In genomic region chr6:33426590-33427563, GRCh38 we compare ENCODE assay signal across 8 cellular contexts.
DNase-seq lines count a peak whose midpoint lies in the region; ATAC-seq and TF ChIP-seq lines count a peak whose summit lies in the region.

No MANE protein-coding gene starts in this region.

- peak; percentile 69 for DNase-seq in GM13977 (ENCODE audit: low spot score)
- peak; percentile 46 for DNase-seq in effector CD4-positive, alpha-beta T cell
- no peak for DNase-seq in nephron progenitor cell
- no peak for DNase-seq in NCI-H1694 treated with DMSO at 0.1 percent for 48 hours (lab: John Stamatoyannopoulos, UW)
- DNase-seq in islet precursor cell, result no peak

- no peaks in the 10 kb centered on the region for H3K9me3 Mint-ChIP-seq in nephron progenitor cell

- H3K4me1 Mint-ChIP-seq in nephron progenitor cell, result peaks cover 90% of the 10 kb centered on the region

- TF ChIP-seq CTCF in GM13977 (IDR thresholded peaks at IDR 0.05; ENCODE audit: extremely low read depth, insufficient read depth, missing control alignments), result no peak
- TF ChIP-seq CTCF in nephron progenitor cell (IDR thresholded peaks at IDR 0.05), result no peak

- no peaks in the 10 kb centered on the region for H3K27me3 Mint-ChIP-seq in nephron progenitor cell (ENCODE audit: low read depth, poor library complexity)

- H3K4me3 Mint-ChIP-seq in nephron progenitor cell, result peak overlapping the region; percentile 90

- peaks cover 16% of the 10 kb centered on the region for H3K36me3 Mint-ChIP-seq in nephron progenitor cell (ENCODE audit: low read depth)

- ATAC-seq in GM21737 (IDR thresholded peaks at IDR 0.05; ENCODE audit: unreplicated experiment), result no peak
- no peak for ATAC-seq in GM18517 (IDR thresholded peaks at IDR 0.05; ENCODE audit: unreplicated experiment)

- peak overlapping the region; percentile 86 for H3K27ac Mint-ChIP-seq in nephron progenitor cell

- TF ChIP-seq POLR2A in Raji (IDR thresholded peaks at IDR 0.05; ENCODE audit: insufficient read depth, low read depth, low read length), result peak; percentile 8; the same call in 1 of the 2 replicates

- in situ Hi-C loops in GM13977 (cut with MboI; ENCODE audit: low pct_unique_long_range_greater_than_20kb, low sequenced_read_pairs, unreplicated experiment), result no loop called here

Comparison
In these comparisons a context has a peak if more than half of its experiments do, and no peak if none do; other contexts are left out.
1. DNase-seq: peak in GM13977 (single experiment) and effector CD4-positive, alpha-beta T cell (single experiment); none in nephron progenitor cell (single experiment), NCI-H1694 treated with DMSO at 0.1 percent for 48 hours (single experiment) and islet precursor cell (single experiment).